22 cellular contexts compared by ENCODE assay signal in the genomic region with DNA sequence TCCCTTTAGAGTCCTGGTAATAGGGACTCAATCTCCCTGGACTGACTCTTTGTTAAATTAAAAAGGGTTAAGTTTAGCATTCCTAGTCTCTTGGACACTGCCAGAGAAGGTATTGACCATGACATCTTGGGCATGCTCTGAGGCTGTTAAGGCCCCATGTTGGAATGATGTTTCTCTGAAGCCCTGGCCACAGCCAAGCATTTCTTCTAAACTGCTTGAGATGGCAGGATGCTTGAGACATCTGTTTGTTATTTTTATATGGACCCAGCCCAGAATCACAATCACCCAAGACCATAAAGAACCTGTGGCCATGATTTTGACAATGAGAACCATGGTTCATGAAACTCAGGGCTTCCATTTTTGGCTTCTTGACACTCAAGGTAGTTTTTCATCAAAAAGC. TPM values are rescaled to one million over a fixed set of nuclear protein-coding genes. Genes with fewer than 3 reads are reported as not detected.
"Had no signal": no experiment of that assay in that cellular context is flagged by ENCODE, and none has a peak within 500 bp of the region (broad histone marks: within the 10 kb centered on the region; RNA-seq: fewer than 3 reads in every experiment).

No MANE protein-coding gene starts in this region.

- H3K4me3 ChIP-seq: SJCRH30 had no signal

- H3K9me3 ChIP-seq: SJCRH30 had no signal

- H3K27ac ChIP-seq: SJCRH30 had no signal

- DNase-seq: KBM-7, MV-4-11, NCI-H1048, NCI-H1105, NCI-H1417, NCI-H1436 treated with DMSO at 0.1 percent for 48 hours, NCI-H1694, NCI-H1930, NCI-H2081, NCI-H2107, NCI-H226, NCI-H446, NCI-H510A, NCI-H524 treated with DMSO at 0.1 percent for 48 hours, NCI-H69, NCI-H774, SHP77 treated with DMSO at 0.1 percent for 48 hours, SJCRH30 had no signal

- H3K27me3 ChIP-seq: SJCRH30 had no signal

- ATAC-seq: Right ventricle myocardium inferior, SK-N-SH treated with all-trans-retinoic acid at 6 μM for 48 hours had no signal

RNA-seq across cellular contexts. Expression of a gene that starts 5.5 kb away (rescaled TPM):
- total RNA-seq: HT-29, LHCN-M2, Right ventricle myocardium inferior, SJCRH30 had no signal
